Comparison of ENCODE assay signal across 1 cellular context in the genomic region with DNA sequence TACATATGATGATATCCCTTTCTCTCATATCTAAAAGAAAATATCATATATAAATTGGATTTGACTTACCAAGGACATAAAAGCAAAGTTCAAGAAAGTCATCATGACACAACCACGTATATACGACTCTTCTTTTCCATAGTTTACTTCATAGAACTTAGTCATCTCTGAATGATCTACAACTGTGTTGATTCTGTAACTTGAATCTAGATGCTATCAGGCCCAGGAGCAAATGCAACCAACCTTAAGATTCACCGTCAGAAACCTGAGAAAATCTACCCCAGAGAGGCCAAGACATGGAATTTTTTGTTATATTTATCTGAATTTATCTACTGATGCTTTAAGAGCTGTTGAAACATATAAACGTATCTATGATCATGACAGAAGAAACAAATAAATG.
TF ChIP-seq lines count a peak whose summit lies in the region.

No MANE protein-coding gene starts in this region.

TF ChIP-seq in HEK293, 187 proteins besides CTCF, POLR2A, EP300 and RAD21 (continued from another document and continues in another):
- TF ChIP-seq PRDM6 (tag by site-specific recombination; IDR thresholded peaks at IDR 0.05), result peak; percentile 68
- no peak for TF ChIP-seq SP3 (tag by site-specific recombination; IDR thresholded peaks at IDR 0.05)
- TF ChIP-seq, protein P1, sequence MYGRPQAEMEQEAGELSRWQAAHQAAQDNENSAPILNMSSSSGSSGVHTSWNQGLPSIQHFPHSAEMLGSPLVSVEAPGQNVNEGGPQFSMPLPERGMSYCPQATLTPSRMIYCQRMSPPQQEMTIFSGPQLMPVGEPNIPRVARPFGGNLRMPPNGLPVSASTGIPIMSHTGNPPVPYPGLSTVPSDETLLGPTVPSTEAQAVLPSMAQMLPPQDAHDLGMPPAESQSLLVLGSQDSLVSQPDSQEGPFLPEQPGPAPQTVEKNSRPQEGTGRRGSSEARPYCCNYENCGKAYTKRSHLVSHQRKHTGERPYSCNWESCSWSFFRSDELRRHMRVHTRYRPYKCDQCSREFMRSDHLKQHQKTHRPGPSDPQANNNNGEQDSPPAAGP (tag by site-specific recombination; IDR thresholded peaks at IDR 0.05), result no peak
- TF ChIP-seq ZNF530 (tag by site-specific recombination; IDR thresholded peaks at IDR 0.05; ENCODE audit: low read depth), result no peak
- TF ChIP-seq ZNF704 (tag by site-specific recombination; IDR thresholded peaks at IDR 0.05), result no peak
- no peak for TF ChIP-seq ZNF26 (tag by site-specific recombination; IDR thresholded peaks at IDR 0.05)
- no peak for TF ChIP-seq ZNF10 (tag by site-specific recombination; IDR thresholded peaks at IDR 0.05)
- TF ChIP-seq SALL2 (tag by site-specific recombination; IDR thresholded peaks at IDR 0.05; ENCODE audit: borderline replicate concordance), result no peak
- TF ChIP-seq ZFP69B (tag by site-specific recombination; IDR thresholded peaks at IDR 0.05), result no peak
- 0 out of 2 replicates have a peak, but pooled peaks have one; percentile 21 for TF ChIP-seq TSHZ1 (tag by site-specific recombination; IDR thresholded peaks at IDR 0.05; ENCODE audit: borderline replicate concordance)
- TF ChIP-seq, protein P2, sequence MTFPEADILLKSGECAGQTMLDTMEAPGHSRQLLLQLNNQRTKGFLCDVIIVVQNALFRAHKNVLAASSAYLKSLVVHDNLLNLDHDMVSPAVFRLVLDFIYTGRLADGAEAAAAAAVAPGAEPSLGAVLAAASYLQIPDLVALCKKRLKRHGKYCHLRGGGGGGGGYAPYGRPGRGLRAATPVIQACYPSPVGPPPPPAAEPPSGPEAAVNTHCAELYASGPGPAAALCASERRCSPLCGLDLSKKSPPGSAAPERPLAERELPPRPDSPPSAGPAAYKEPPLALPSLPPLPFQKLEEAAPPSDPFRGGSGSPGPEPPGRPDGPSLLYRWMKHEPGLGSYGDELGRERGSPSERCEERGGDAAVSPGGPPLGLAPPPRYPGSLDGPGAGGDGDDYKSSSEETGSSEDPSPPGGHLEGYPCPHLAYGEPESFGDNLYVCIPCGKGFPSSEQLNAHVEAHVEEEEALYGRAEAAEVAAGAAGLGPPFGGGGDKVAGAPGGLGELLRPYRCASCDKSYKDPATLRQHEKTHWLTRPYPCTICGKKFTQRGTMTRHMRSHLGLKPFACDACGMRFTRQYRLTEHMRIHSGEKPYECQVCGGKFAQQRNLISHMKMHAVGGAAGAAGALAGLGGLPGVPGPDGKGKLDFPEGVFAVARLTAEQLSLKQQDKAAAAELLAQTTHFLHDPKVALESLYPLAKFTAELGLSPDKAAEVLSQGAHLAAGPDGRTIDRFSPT (tag by site-specific recombination; IDR thresholded peaks at IDR 0.05), result 0 out of 2 replicates have a peak, but pooled peaks have one; percentile 23
- no peak for TF ChIP-seq ZNF169 (tag by site-specific recombination; IDR thresholded peaks at IDR 0.05)
- no peak for TF ChIP-seq ZNF670 (tag by site-specific recombination; IDR thresholded peaks at IDR 0.05; ENCODE audit: low read depth)
- TF ChIP-seq ZNF341 (tag by site-specific recombination; IDR thresholded peaks at IDR 0.05; ENCODE audit: low read depth), result no peak
- TF ChIP-seq ZNF701 (tag by site-specific recombination; IDR thresholded peaks at IDR 0.05), result no peak
- TF ChIP-seq ZNF629 (tag by site-specific recombination; IDR thresholded peaks at IDR 0.05), result peak; percentile 82
- TF ChIP-seq, protein P3, sequence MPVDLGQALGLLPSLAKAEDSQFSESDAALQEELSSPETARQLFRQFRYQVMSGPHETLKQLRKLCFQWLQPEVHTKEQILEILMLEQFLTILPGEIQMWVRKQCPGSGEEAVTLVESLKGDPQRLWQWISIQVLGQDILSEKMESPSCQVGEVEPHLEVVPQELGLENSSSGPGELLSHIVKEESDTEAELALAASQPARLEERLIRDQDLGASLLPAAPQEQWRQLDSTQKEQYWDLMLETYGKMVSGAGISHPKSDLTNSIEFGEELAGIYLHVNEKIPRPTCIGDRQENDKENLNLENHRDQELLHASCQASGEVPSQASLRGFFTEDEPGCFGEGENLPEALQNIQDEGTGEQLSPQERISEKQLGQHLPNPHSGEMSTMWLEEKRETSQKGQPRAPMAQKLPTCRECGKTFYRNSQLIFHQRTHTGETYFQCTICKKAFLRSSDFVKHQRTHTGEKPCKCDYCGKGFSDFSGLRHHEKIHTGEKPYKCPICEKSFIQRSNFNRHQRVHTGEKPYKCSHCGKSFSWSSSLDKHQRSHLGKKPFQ (tag by site-specific recombination; IDR thresholded peaks at IDR 0.05), result 0 out of 2 replicates have a peak, but pooled peaks have one; percentile 8
- TF ChIP-seq GLIS1 (tag by site-specific recombination; IDR thresholded peaks at IDR 0.05), result no peak
- TF ChIP-seq ZNF221 (tag by site-specific recombination; IDR thresholded peaks at IDR 0.05; ENCODE audit: borderline replicate concordance), result no peak
- TF ChIP-seq, protein P4, sequence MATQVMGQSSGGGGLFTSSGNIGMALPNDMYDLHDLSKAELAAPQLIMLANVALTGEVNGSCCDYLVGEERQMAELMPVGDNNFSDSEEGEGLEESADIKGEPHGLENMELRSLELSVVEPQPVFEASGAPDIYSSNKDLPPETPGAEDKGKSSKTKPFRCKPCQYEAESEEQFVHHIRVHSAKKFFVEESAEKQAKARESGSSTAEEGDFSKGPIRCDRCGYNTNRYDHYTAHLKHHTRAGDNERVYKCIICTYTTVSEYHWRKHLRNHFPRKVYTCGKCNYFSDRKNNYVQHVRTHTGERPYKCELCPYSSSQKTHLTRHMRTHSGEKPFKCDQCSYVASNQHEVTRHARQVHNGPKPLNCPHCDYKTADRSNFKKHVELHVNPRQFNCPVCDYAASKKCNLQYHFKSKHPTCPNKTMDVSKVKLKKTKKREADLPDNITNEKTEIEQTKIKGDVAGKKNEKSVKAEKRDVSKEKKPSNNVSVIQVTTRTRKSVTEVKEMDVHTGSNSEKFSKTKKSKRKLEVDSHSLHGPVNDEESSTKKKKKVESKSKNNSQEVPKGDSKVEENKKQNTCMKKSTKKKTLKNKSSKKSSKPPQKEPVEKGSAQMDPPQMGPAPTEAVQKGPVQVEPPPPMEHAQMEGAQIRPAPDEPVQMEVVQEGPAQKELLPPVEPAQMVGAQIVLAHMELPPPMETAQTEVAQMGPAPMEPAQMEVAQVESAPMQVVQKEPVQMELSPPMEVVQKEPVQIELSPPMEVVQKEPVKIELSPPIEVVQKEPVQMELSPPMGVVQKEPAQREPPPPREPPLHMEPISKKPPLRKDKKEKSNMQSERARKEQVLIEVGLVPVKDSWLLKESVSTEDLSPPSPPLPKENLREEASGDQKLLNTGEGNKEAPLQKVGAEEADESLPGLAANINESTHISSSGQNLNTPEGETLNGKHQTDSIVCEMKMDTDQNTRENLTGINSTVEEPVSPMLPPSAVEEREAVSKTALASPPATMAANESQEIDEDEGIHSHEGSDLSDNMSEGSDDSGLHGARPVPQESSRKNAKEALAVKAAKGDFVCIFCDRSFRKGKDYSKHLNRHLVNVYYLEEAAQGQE (tag by site-specific recombination; IDR thresholded peaks at IDR 0.05), result no peak
- TF ChIP-seq ZNF2 (tag by site-specific recombination; IDR thresholded peaks at IDR 0.05), result 0 out of 2 replicates have a peak, but pooled peaks have one; percentile 42
- no peak for TF ChIP-seq ZFP41 (tag by site-specific recombination; IDR thresholded peaks at IDR 0.05; ENCODE audit: borderline replicate concordance)
- TF ChIP-seq ZNF626 (tag by site-specific recombination; IDR thresholded peaks at IDR 0.05), result no peak
- no peak for TF ChIP-seq ZNF274 (IDR thresholded peaks at IDR 0.05; ENCODE audit: low read length)
- no peak for TF ChIP-seq ZNF274 (tag by site-specific recombination; IDR thresholded peaks at IDR 0.05; ENCODE audit: borderline replicate concordance)
- TF ChIP-seq ZNF645 (tag by site-specific recombination; IDR thresholded peaks at IDR 0.05), result no peak
- TF ChIP-seq ZNF112 (tag by site-specific recombination; IDR thresholded peaks at IDR 0.05), result no peak
- TF ChIP-seq ZNF843 (tag by site-specific recombination; IDR thresholded peaks at IDR 0.05), result peak; percentile 35; the same call in 1 of the 2 replicates
- TF ChIP-seq KLF10 (tag by site-specific recombination; IDR thresholded peaks at IDR 0.05), result no peak
- TF ChIP-seq, protein P5, sequence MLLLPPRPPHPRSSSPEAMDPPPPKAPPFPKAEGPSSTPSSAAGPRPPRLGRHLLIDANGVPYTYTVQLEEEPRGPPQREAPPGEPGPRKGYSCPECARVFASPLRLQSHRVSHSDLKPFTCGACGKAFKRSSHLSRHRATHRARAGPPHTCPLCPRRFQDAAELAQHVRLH (tag by site-specific recombination; IDR thresholded peaks at IDR 0.05), result no peak
- no peak for TF ChIP-seq ZNF660 (tag by site-specific recombination; IDR thresholded peaks at IDR 0.05)
- no peak for TF ChIP-seq ZNF223 (tag by site-specific recombination; IDR thresholded peaks at IDR 0.05)
- TF ChIP-seq ZNF747 (tag by site-specific recombination; IDR thresholded peaks at IDR 0.05), result no peak
- no peak for TF ChIP-seq SP7 (tag by site-specific recombination; IDR thresholded peaks at IDR 0.05)
- no peak for TF ChIP-seq ZFP3 (tag by site-specific recombination; IDR thresholded peaks at IDR 0.05; ENCODE audit: low read depth)
- TF ChIP-seq ZNF449 (tag by site-specific recombination; IDR thresholded peaks at IDR 0.05), result no peak
- TF ChIP-seq KLF8 (tag by site-specific recombination; IDR thresholded peaks at IDR 0.05), result no peak
- TF ChIP-seq ZNF423 (tag by site-specific recombination; IDR thresholded peaks at IDR 0.05), result no peak
